ENCODE assay signal across 27 cellular contexts in the genomic region with DNA sequence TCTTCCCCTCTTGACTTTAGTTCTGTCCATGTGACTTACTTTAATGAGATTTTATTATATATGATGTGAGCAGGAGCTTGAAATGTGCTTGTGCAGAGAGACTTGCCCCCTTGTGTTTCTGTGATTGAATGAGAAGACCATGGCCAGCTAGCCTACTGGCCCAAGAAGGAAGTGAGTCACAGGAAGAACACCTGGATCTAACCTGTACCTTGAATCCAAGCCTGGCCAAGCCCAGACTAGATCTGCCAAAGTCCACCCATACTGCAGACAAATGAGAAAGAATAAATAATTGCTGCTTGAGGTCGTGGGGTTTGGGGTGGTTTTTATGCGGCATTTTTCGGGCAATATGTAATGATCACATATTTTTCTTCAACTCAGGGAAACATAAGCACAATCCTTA.
"Had no signal": no experiment of that assay in that cellular context is flagged by ENCODE, and none has a peak within 500 bp of the region (broad histone marks: within the 10 kb centered on the region; RNA-seq: fewer than 3 reads in every experiment).

No MANE protein-coding gene starts in this region.

- H3K4me3 ChIP-seq: adrenal gland, body of pancreas, MG63, SK-N-MC had no signal

- H3K9me3 Mint-ChIP-seq: activated CD4-positive, alpha-beta T cell treated with anti-CD3 and anti-CD28 coated beads, Interleukin-2, amount 10 ng/mL, durations not matched to agents 7 days and 5 days; activated naive CD4-positive, alpha-beta T cell treated with anti-CD3 and anti-CD28 coated beads for 36 hours; activated naive CD4-positive, alpha-beta T cell treated with anti-CD3 and anti-CD28 coated beads, Interleukin-2, amount 50 U/mL, for 72 hours; activated T-cell treated with anti-CD3 and anti-CD28 coated beads, Interleukin-2, amount 50 U/mL, for 24 hours; activated T-helper 2 cell treated with anti-CD3 and anti-CD28 coated beads, Interferon-gamma antibody, Interleukin-2, Interleukin-4, amounts not matched to agents 10 μg/mL and 5 μg/mL and 100 μg/mL, durations not matched to agents 14 hours and 24 hours and 36 hours had no signal

- H3K4me3 Mint-ChIP-seq: activated CD4-positive, alpha-beta T cell treated with anti-CD3 and anti-CD28 coated beads for 36 hours; activated CD4-positive, alpha-beta T cell treated with anti-CD3 and anti-CD28 coated beads, Interleukin-2, amount 10 ng/mL, durations not matched to agents 7 days and 5 days; activated CD8-positive, alpha-beta T cell treated with anti-CD3 and anti-CD28 coated beads, Interleukin-2, amount 10 ng/mL, durations not matched to agents 7 days and 5 days; activated naive CD4-positive, alpha-beta T cell treated with anti-CD3 and anti-CD28 coated beads for 36 hours; activated T-cell treated with anti-CD3 and anti-CD28 coated beads, Interleukin-2, amount 50 U/mL, for 24 hours had no signal

- H3K27me3 Mint-ChIP-seq: activated CD4-positive, alpha-beta T cell treated with anti-CD3 and anti-CD28 coated beads for 36 hours; activated CD4-positive, alpha-beta T cell treated with anti-CD3 and anti-CD28 coated beads, Interleukin-2, amount 10 ng/mL, durations not matched to agents 7 days and 5 days; activated T-cell treated with anti-CD3 and anti-CD28 coated beads, Interleukin-2, amount 50 U/mL, for 24 hours had no signal

- H3K36me3 ChIP-seq: adrenal gland, MG63 had no signal

- H3K9me3 ChIP-seq: adrenal gland, body of pancreas, MG63 had no signal

- H3K27me3 ChIP-seq: adrenal gland, body of pancreas, MG63 had no signal

- DNase-seq: activated CD4-positive, alpha-beta T cell treated with anti-CD3 and anti-CD28 coated beads for 36 hours; activated CD4-positive, alpha-beta T cell treated with anti-CD3 and anti-CD28 coated beads, Interleukin-2, amount 10 ng/mL, durations not matched to agents 7 days and 5 days; activated CD4-positive, alpha-beta T cell treated with anti-CD3 and anti-CD28 coated beads, Interleukin-2, amount 50 U/mL, for 48 hours; activated CD8-positive, alpha-beta T cell treated with anti-CD3 and anti-CD28 coated beads, Interleukin-2, amount 10 ng/mL, durations not matched to agents 7 days and 5 days; activated gamma-delta T cell treated with Interleukin-2 at 50 U/mL for 16 hours; activated naive CD4-positive, alpha-beta T cell treated with anti-CD3 and anti-CD28 coated beads for 36 hours; activated T-cell treated with anti-CD3 and anti-CD28 coated beads, Interleukin-2, amount 50 U/mL, for 24 hours; adrenal gland; body of pancreas; central memory CD4-positive, alpha-beta T cell; Karpas-422; KBM-7; MG63; NCI-H1048; NCI-H1105 treated with DMSO at 0.1 percent for 48 hours; NCI-H1436 treated with DMSO at 0.1 percent for 48 hours; NCI-H1694 treated with DMSO at 0.1 percent for 48 hours; NCI-H2029; NCI-H345; NCI-H524 treated with DMSO at 0.1 percent for 48 hours; T1000 had no signal

- H3K27ac Mint-ChIP-seq: activated CD4-positive, alpha-beta T cell treated with anti-CD3 and anti-CD28 coated beads for 36 hours; activated CD4-positive, alpha-beta T cell treated with anti-CD3 and anti-CD28 coated beads, Interleukin-2, amount 10 ng/mL, durations not matched to agents 7 days and 5 days; activated CD8-positive, alpha-beta T cell treated with anti-CD3 and anti-CD28 coated beads, Interleukin-2, amount 10 ng/mL, durations not matched to agents 7 days and 5 days; activated naive CD4-positive, alpha-beta T cell treated with anti-CD3 and anti-CD28 coated beads for 36 hours; activated naive CD4-positive, alpha-beta T cell treated with anti-CD3 and anti-CD28 coated beads, Interleukin-2, amount 50 U/mL, for 72 hours; activated T-cell treated with anti-CD3 and anti-CD28 coated beads, Interleukin-2, amount 50 U/mL, for 24 hours; activated T-helper 2 cell treated with anti-CD3 and anti-CD28 coated beads, Interferon-gamma antibody, Interleukin-2, Interleukin-4, amounts not matched to agents 10 μg/mL and 5 μg/mL and 100 μg/mL, durations not matched to agents 14 hours and 24 hours and 36 hours had no signal

- ATAC-seq: activated CD4-positive, alpha-beta T cell treated with anti-CD3 and anti-CD28 coated beads for 36 hours; activated CD4-positive, CD25-positive, alpha-beta regulatory T cell treated with anti-CD3 and anti-CD28 coated beads, Interleukin-2, amount 50 U/mL, for 24 hours; activated CD8-positive, alpha-beta T cell treated with anti-CD3 and anti-CD28 coated beads, Interleukin-2, amount 10 ng/mL, durations not matched to agents 7 days and 5 days; activated naive CD4-positive, alpha-beta T cell treated with anti-CD3 and anti-CD28 coated beads, Interleukin-2, amount 50 U/mL, for 72 hours; body of pancreas; Panc1; Right ventricle myocardium inferior had no signal

- H3K27ac ChIP-seq: adrenal gland, body of pancreas, SK-N-MC had no signal

- H3K4me1 ChIP-seq: adrenal gland, body of pancreas had no signal

- H3K36me3 Mint-ChIP-seq: activated naive CD4-positive, alpha-beta T cell treated with anti-CD3 and anti-CD28 coated beads, Interleukin-2, amount 50 U/mL, for 72 hours had no signal
